15 cellular contexts compared by ENCODE assay signal in genomic region chr5:132826424-132827082, GRCh38. TPM values are rescaled to one million over a fixed set of nuclear protein-coding genes. Genes with fewer than 3 reads are reported as not detected.
A peak's percentile ranks its signal among the peaks of the same experiment; 100 is the strongest.
DNase-seq lines count a peak whose midpoint lies in the region; ATAC-seq and TF ChIP-seq lines count a peak whose summit lies in the region.
"Had no signal": no experiment of that assay in that cellular context is flagged by ENCODE, and none has a peak within 500 bp of the region (broad histone marks: within the 10 kb centered on the region; RNA-seq: fewer than 3 reads in every experiment).

No MANE protein-coding gene starts in this region.

- DNase-seq in left ventricle myocardium inferior (no peak), heart left ventricle (no peak), mesenchymal stem cell (peak; percentile 65), putamen (ENCODE audit: low spot score) (no peak), prostate gland (ENCODE audit: low spot score) (no peak)
- DNase-seq: DMS 273 treated with DMSO at 0.1 percent for 48 hours, glutamatergic neuron, MM.1S, NCI-H748 treated with DMSO at 0.1 percent for 48 hours, spleen had no signal

- WGBS in heart left ventricle, 4 donors: 56 to 68% (median 67%) methylated on average over 6 of the region's 6 CpGs
- 54% methylated on average over 6 of the region's 6 CpGs for WGBS in mesenchymal stem cell
- WGBS in urinary bladder: 75% methylated on average over 6 of the region's 6 CpGs
- WGBS in prostate gland: 52% methylated on average over 6 of the region's 6 CpGs

- H3K36me3 ChIP-seq in left ventricle myocardium inferior: peaks cover 4% of the 10 kb centered on the region
- H3K36me3 ChIP-seq in heart left ventricle: peaks cover 0 to 12% (median 3%) of the 10 kb centered on the region in 9 donors
- peaks cover 11 to 14% of the 10 kb centered on the region in 2 experiments for H3K36me3 ChIP-seq in mesenchymal stem cell (ENCODE audit: control insufficient read depth in 1 of 2, insufficient read depth in 2 of 2, low read depth in 1 of 2, low read length in 2 of 2)
- H3K36me3 ChIP-seq in urinary bladder (ENCODE audit: insufficient read depth): no peaks in the 10 kb centered on the region
- H3K36me3 ChIP-seq in prostate gland: no peaks in the 10 kb centered on the region
- H3K36me3 ChIP-seq: ovary, spleen, suprapubic skin had no signal

- no peak overlapping the region for H2BK15ac ChIP-seq in mesenchymal stem cell (ENCODE audit: low read depth, poor library complexity, severe bottlenecking)

- no peak overlapping the region for H3K23ac ChIP-seq in mesenchymal stem cell (ENCODE audit: low read length in 2 of 2)

- H2AK5ac ChIP-seq in mesenchymal stem cell (ENCODE audit: low read length, severe bottlenecking): no peak overlapping the region

- peak overlapping the region; percentile 52 for H3K27ac ChIP-seq in left ventricle myocardium inferior (replicated peaks)
- no peak overlapping the region for H3K27ac ChIP-seq in heart left ventricle
- H3K27ac ChIP-seq in cingulate gyrus (ENCODE audit: low read depth, low read length): peak overlapping the region; percentile 79
- no peak overlapping the region for H3K27ac ChIP-seq in mesenchymal stem cell (ENCODE audit: low read length, poor library complexity, severe bottlenecking)
- peak overlapping the region; percentile 31 for H3K27ac ChIP-seq in urinary bladder (ENCODE audit: low read depth)
- peak overlapping the region in 1 of 2 donors; percentile 46 for H3K27ac ChIP-seq in prostate gland
- H3K27ac ChIP-seq: ovary, spleen, suprapubic skin had no signal

- TF ChIP-seq POLR2A in heart left ventricle (IDR thresholded peaks at IDR 0.05) (no peak), prostate gland (IDR thresholded peaks at IDR 0.05) (no peak)

- H3K4me2 ChIP-seq in mesenchymal stem cell (ENCODE audit: low read length, poor library complexity, severe bottlenecking): no peak overlapping the region

- no peak overlapping the region for H2BK5ac ChIP-seq in mesenchymal stem cell (ENCODE audit: low read depth, low read length, poor library complexity, severe bottlenecking)

- peak overlapping the region; percentile 54 for H2BK120ac ChIP-seq in mesenchymal stem cell (ENCODE audit: low read depth, low read length)

- H3K4ac ChIP-seq in mesenchymal stem cell (ENCODE audit: low read depth in 1 of 2, low read length in 2 of 2): no peak overlapping the region

- TF ChIP-seq CTCF in left ventricle myocardium inferior (IDR thresholded peaks at IDR 0.05; ENCODE audit: borderline replicate concordance) (no peak), heart left ventricle (IDR thresholded peaks at IDR 0.05) (no peak), prostate gland (IDR thresholded peaks at IDR 0.05) (no peak)

- no peak overlapping the region for H2AFZ ChIP-seq in mesenchymal stem cell (ENCODE audit: low read depth, low read length)

- no peak for ATAC-seq in heart left ventricle
- ATAC-seq in GM18861 (IDR thresholded peaks at IDR 0.05; ENCODE audit: unreplicated experiment): no peak

- no peak overlapping the region for H4K91ac ChIP-seq in mesenchymal stem cell (ENCODE audit: low read length)

- H3K9ac ChIP-seq in mesenchymal stem cell (ENCODE audit: low read length): no peak overlapping the region

- no peak overlapping the region for H4K8ac ChIP-seq in mesenchymal stem cell (ENCODE audit: low read length)

- H3K14ac ChIP-seq in mesenchymal stem cell (ENCODE audit: low read length in 2 of 2): no peak overlapping the region

- H3K27me3 ChIP-seq in left ventricle myocardium inferior (ENCODE audit: low read depth): no peaks in the 10 kb centered on the region
- peaks cover 0 to 42% (median 0%) of the 10 kb centered on the region in 9 donors for H3K27me3 ChIP-seq in heart left ventricle
- H3K27me3 ChIP-seq in mesenchymal stem cell (ENCODE audit: control insufficient read depth in 1 of 2, insufficient read depth in 1 of 2, low read length in 2 of 2): no peaks in the 10 kb centered on the region
- no peaks in the 10 kb centered on the region for H3K27me3 ChIP-seq in prostate gland (replicated peaks; ENCODE audit: insufficient read depth)
- H3K27me3 ChIP-seq: ovary had no signal

- no peaks in the 10 kb centered on the region for H3K9me3 ChIP-seq in left ventricle myocardium inferior (replicated peaks)
- H3K9me3 ChIP-seq in heart left ventricle: no peaks in the 10 kb centered on the region
- H3K9me3 ChIP-seq in mesenchymal stem cell (ENCODE audit: control insufficient read depth, low read length): no peaks in the 10 kb centered on the region
- no peaks in the 10 kb centered on the region for H3K9me3 ChIP-seq in prostate gland
- H3K9me3 ChIP-seq: ovary, spleen, suprapubic skin had no signal

- no peak overlapping the region for H2BK12ac ChIP-seq in mesenchymal stem cell (ENCODE audit: low read length in 2 of 2)

- peak overlapping the region in 1 of 2 experiments; percentile 15 for H3K18ac ChIP-seq in mesenchymal stem cell (ENCODE audit: low read depth in 1 of 2, low read length in 2 of 2)

- H3K4me3 ChIP-seq in left ventricle myocardium inferior: peak overlapping the region; percentile 56
- H3K4me3 ChIP-seq in heart left ventricle: no peak overlapping the region
- H3K4me3 ChIP-seq in mesenchymal stem cell (ENCODE audit: insufficient read depth in 1 of 2, low read depth in 1 of 2, low read length in 2 of 2): no peak overlapping the region
- no peak overlapping the region for H3K4me3 ChIP-seq in urinary bladder (ENCODE audit: low read depth, low read length)
- no peak overlapping the region for H3K4me3 ChIP-seq in prostate gland
- H3K4me3 ChIP-seq: ovary had no signal

- H3K79me1 ChIP-seq in mesenchymal stem cell (replicated peaks; ENCODE audit: low read length, poor library complexity, severe bottlenecking): peaks cover 7% of the 10 kb centered on the region

- intact Hi-C loops in left ventricle myocardium inferior (cut with micrococcal nuclease): no loop called here
- intact Hi-C loops in heart left ventricle (cut with DNase I): loop anchor here in 7 of 10 donors (5.0 to 10.0 kb wide), 7 partner anchors 36 to 442 kb away; partner anchors contain the start of genes GDF9 (in 1 of the 7) and UQCRQ (in 1 of the 7)
- intact Hi-C loops in prostate gland (cut with DNase I): loop anchor here (10.0 kb wide), 2 partner anchors 228 to 302 kb away; partner anchors contain the start of gene HSPA4

- H3K4me1 ChIP-seq in left ventricle myocardium inferior (peaks cover 43% of the 10 kb centered on the region), heart left ventricle (peaks cover 0 to 39% (median 15%) of the 10 kb centered on the region in 12 donors), mesenchymal stem cell (ENCODE audit: control insufficient read depth, insufficient read depth, low read depth, low read length) (peaks cover 23% of the 10 kb centered on the region), urinary bladder (ENCODE audit: insufficient read depth) (no peaks in the 10 kb centered on the region), prostate gland (replicated peaks) (peaks cover 12% of the 10 kb centered on the region)

RNA-seq across cellular contexts. Expression of gene SHROOM1, which starts 3.9 kb away (rescaled TPM):
- total RNA-seq in left ventricle myocardium inferior (4.9 TPM), heart left ventricle (1 to 10 TPM; 2.9 to 6.8 (median 4.7) TPM), urinary bladder (7.2 TPM), prostate gland (100 to 1,000 TPM in 1 of 2 donors, 10 to 100 TPM in 1; 62.1 to 364 TPM)
- polyA plus RNA-seq in heart left ventricle (1 to 10 TPM; 2.0 to 4.8 TPM), urinary bladder (48.3 TPM)
- 8.7 TPM for polyA plus RNA-seq in mesenchymal stem cell (2013, experiment 1 of 2)
- 10.3 TPM for polyA plus RNA-seq in mesenchymal stem cell (2013, experiment 2 of 2)

RNA-seq across cellular contexts. Expression of gene SOWAHA, which starts 13.5 kb away (rescaled TPM):
- total RNA-seq in left ventricle myocardium inferior: not detected
- total RNA-seq in heart left ventricle: under 1 TPM in 3 of 9 donors, not detected in 6; 0.24 to 0.50 (median 0.38) TPM
- under 1 TPM; 0.03 to 0.08 TPM for polyA plus RNA-seq in heart left ventricle
- polyA plus RNA-seq in mesenchymal stem cell (2013, experiment 1 of 2): 0.01 TPM
- polyA plus RNA-seq in mesenchymal stem cell (2013, experiment 2 of 2): 0.04 TPM
- total RNA-seq in urinary bladder: 0.48 TPM
- 0.65 TPM for polyA plus RNA-seq in urinary bladder
- total RNA-seq in prostate gland: 10 to 100 TPM in 1 of 2 donors, 1 to 10 TPM in 1; 4.1 to 16.7 TPM
- total RNA-seq: spleen had no signal

RNA-seq across cellular contexts. Expression of gene GDF9, which starts 39.7 kb away (rescaled TPM):
- total RNA-seq in left ventricle myocardium inferior (0.52 TPM), heart left ventricle (under 1 TPM in 8 of 9 donors, not detected in 1; 0.25 to 1.00 (median 0.51) TPM), urinary bladder (0.26 TPM), prostate gland (1 to 10 TPM in 1 of 2 donors, under 1 TPM in 1; 0.09 to 3.2 TPM)
- polyA plus RNA-seq in heart left ventricle (under 1 TPM; 0.10 to 0.27 TPM), urinary bladder (0.65 TPM)
- polyA plus RNA-seq in mesenchymal stem cell (2013, experiment 1 of 2): 0.01 TPM
- 0.08 TPM for polyA plus RNA-seq in mesenchymal stem cell (2013, experiment 2 of 2)

RNA-seq across cellular contexts. Expression of gene UQCRQ, which starts 39.9 kb away (rescaled TPM):
- total RNA-seq in left ventricle myocardium inferior: 1,839 TPM
- 1,000 to 10,000 TPM in 6 of 9 donors, 100 to 1,000 TPM in 3; 539 to 2,034 (median 1,454) TPM for total RNA-seq in heart left ventricle
- 1,000 to 10,000 TPM in 1 of 2 donors, 100 to 1,000 TPM in 1; 656 to 2,165 TPM for polyA plus RNA-seq in heart left ventricle
- polyA plus RNA-seq in mesenchymal stem cell (2013, experiment 1 of 2): 773 TPM
- 885 TPM for polyA plus RNA-seq in mesenchymal stem cell (2013, experiment 2 of 2)
- 85.7 TPM for total RNA-seq in urinary bladder
- 257 TPM for polyA plus RNA-seq in urinary bladder
- total RNA-seq in prostate gland: 100 to 1,000 TPM; 201 to 223 TPM

RNA-seq across cellular contexts. Expression of gene LEAP2, which starts 46.9 kb away (rescaled TPM):
- total RNA-seq in left ventricle myocardium inferior: 1.9 TPM
- 1 to 10 TPM in 4 of 9 donors, under 1 TPM in 5; 0.16 to 1.9 (median 0.91) TPM for total RNA-seq in heart left ventricle
- polyA plus RNA-seq in heart left ventricle: 1 to 10 TPM in 1 of 2 donors, under 1 TPM in 1; 0.37 to 2.0 TPM
- polyA plus RNA-seq in mesenchymal stem cell (2013, experiment 1 of 2): 0.22 TPM
- polyA plus RNA-seq in mesenchymal stem cell (2013, experiment 2 of 2): 0.15 TPM
- total RNA-seq in urinary bladder: 3.0 TPM
- polyA plus RNA-seq in urinary bladder: 5.6 TPM
- 1 to 10 TPM in 1 of 2 donors, under 1 TPM in 1; 0.32 to 1.4 TPM for total RNA-seq in prostate gland

Comparison
In these comparisons a context has a peak if more than half of its experiments do, and no peak if none do; other contexts are left out.
1. H3K27ac ChIP-seq: peak in left ventricle myocardium inferior (single experiment), cingulate gyrus (single experiment) and urinary bladder (single experiment); none in heart left ventricle (0 of 12) and mesenchymal stem cell (single experiment).